In the genomic region with DNA sequence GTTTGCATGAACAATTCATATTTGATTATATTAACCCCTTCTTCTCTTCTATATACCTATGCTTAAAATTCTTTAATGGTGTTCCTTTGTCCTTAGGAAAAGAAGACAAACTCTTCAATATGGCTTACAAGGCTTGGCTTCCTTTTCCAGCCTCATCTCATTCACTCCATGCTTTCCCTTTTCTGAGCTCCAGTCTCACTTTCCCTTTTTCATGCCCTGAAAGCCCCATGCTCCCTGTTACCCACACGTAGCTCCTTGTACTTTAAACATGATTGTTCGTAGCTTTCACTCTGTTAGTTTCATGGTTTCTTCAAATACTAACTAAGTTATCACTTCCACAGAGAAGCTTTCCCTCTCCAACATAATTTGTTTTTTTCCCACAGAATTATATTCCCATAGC, we compare ENCODE assay signal across 21 cellular contexts.
DNase-seq lines count a peak whose midpoint lies in the region; ATAC-seq and TF ChIP-seq lines count a peak whose summit lies in the region.
"Had no signal": no experiment of that assay in that cellular context is flagged by ENCODE, and none has a peak within 500 bp of the region (broad histone marks: within the 10 kb centered on the region; RNA-seq: fewer than 3 reads in every experiment).

No MANE protein-coding gene starts in this region.

- POLR2A ChIA-PET in activated naive CD8-positive, alpha-beta T cell treated with anti-CD3 and anti-CD28 coated beads, Interleukin-2, amount 10 ng/mL, durations not matched to agents 7 days and 5 days (lab: Charles Lee), result interaction anchor here (1.0 to 6.5 kb wide), 9 partner anchors 11 to 319 kb away, joined by 3 to 64 read pairs (median 5); partner anchors contain the start of gene ITGA4

- no peak for ATAC-seq in activated T-cell treated with anti-CD3 and anti-CD28 coated beads, Interleukin-2, amount 50 U/mL, for 72 hours (replicated peaks in 1 of 2)
- ATAC-seq in activated naive CD8-positive, alpha-beta T cell treated with anti-CD3 and anti-CD28 coated beads, Interleukin-2, amount 10 ng/mL, durations not matched to agents 7 days and 5 days (ENCODE audit: low read depth), result no peak
- ATAC-seq in HG03442 (IDR thresholded peaks at IDR 0.05; ENCODE audit: unreplicated experiment), result no peak
- ATAC-seq: stimulated activated memory B cell treated with anti-CD40 and anti-IgM and Interleukin-4, amounts not matched to agents 10 μg/mL and 1 μg/mL and 100 μg/mL, for 72 hours had no signal

- WGBS in spleen, 5 donors, result 77 to 85% (median 80%) methylated on average over 2 of the region's 2 CpGs

- no peak for TF ChIP-seq CTCF in spleen (IDR thresholded peaks at IDR 0.05 in 8 of 11, conservative IDR thresholded peaks at IDR 0.05 in 3 of 11)
- no peak for TF ChIP-seq CTCF in MM.1S (IDR thresholded peaks at IDR 0.05; ENCODE audit: low read length)

- H3F3A ChIP-seq in MM.1S (ENCODE audit: insufficient read depth, low read length), result no peaks in the 10 kb centered on the region

- no peaks in the 10 kb centered on the region for H3K9me2 ChIP-seq in MM.1S (replicated peaks; ENCODE audit: insufficient read depth, low read length)

- no peaks in the 10 kb centered on the region for H3K79me2 ChIP-seq in MM.1S (ENCODE audit: low read length)

- no peaks in the 10 kb centered on the region for H3K27me3 ChIP-seq in spleen (replicated peaks in 1 of 7)
- no peaks in the 10 kb centered on the region for H3K27me3 ChIP-seq in MM.1S (replicated peaks; ENCODE audit: insufficient read depth, low read length)
- H3K27me3 ChIP-seq: neutrophil had no signal

- no peak overlapping the region for H2AFZ ChIP-seq in MM.1S (ENCODE audit: low read length)

- no peaks in the 10 kb centered on the region for H3K36me3 ChIP-seq in spleen
- H3K36me3 ChIP-seq in MM.1S (replicated peaks; ENCODE audit: insufficient read depth, low read length), result no peaks in the 10 kb centered on the region
- H3K36me3 ChIP-seq: neutrophil, prostate gland, thoracic aorta had no signal

- H3K9ac ChIP-seq in MM.1S (ENCODE audit: low read length), result no peak overlapping the region
- H3K9ac ChIP-seq: KMS-11 had no signal

- H3K27ac Mint-ChIP-seq in activated T-cell treated with anti-CD3 and anti-CD28 coated beads, Interleukin-2, amount 50 U/mL, for 72 hours, result peak overlapping the region; percentile 27
- peak overlapping the region; percentile 92 for H3K27ac Mint-ChIP-seq in activated naive CD8-positive, alpha-beta T cell treated with anti-CD3 and anti-CD28 coated beads, Interleukin-2, amount 10 ng/mL, durations not matched to agents 7 days and 5 days
- H3K27ac Mint-ChIP-seq: dendritic cell treated with granulocyte-macrophage colony-stimulating factor and Interleukin-4, amounts not matched to agents 40 ng/mL and 50 ng/mL, for 4 days; stimulated activated memory B cell treated with anti-CD40 and anti-IgM and Interleukin-4, amounts not matched to agents 10 μg/mL and 1 μg/mL and 100 μg/mL, for 72 hours had no signal

- no peak overlapping the region for H3K4me2 ChIP-seq in MM.1S (ENCODE audit: low read depth, low read length)
- H3K4me2 ChIP-seq: KMS-11 had no signal

- H3K36me3 Mint-ChIP-seq in activated T-cell treated with anti-CD3 and anti-CD28 coated beads, Interleukin-2, amount 50 U/mL, for 72 hours (ENCODE audit: insufficient read depth in 2 of 2), result peaks cover 5 to 8% of the 10 kb centered on the region in 2 donors
- H3K36me3 Mint-ChIP-seq in activated naive CD8-positive, alpha-beta T cell treated with anti-CD3 and anti-CD28 coated beads, Interleukin-2, amount 10 ng/mL, durations not matched to agents 7 days and 5 days, result peaks cover 20% of the 10 kb centered on the region
- H3K36me3 Mint-ChIP-seq: stimulated activated memory B cell treated with anti-CD40 and anti-IgM and Interleukin-4, amounts not matched to agents 10 μg/mL and 1 μg/mL and 100 μg/mL, for 72 hours had no signal

- intact Hi-C loops in spleen (cut with DNase I; ENCODE audit: low total_unique reads), result no loop called here

- H3K4me3 ChIP-seq in spleen (no peak overlapping the region), MM.1S (ENCODE audit: low read length) (no peak overlapping the region)
- H3K4me3 ChIP-seq: prostate gland, thoracic aorta had no signal

- H3K4me3 Mint-ChIP-seq in activated T-cell treated with anti-CD3 and anti-CD28 coated beads, Interleukin-2, amount 50 U/mL, for 72 hours, result peak overlapping the region; percentile 78
- peak overlapping the region; percentile 78 for H3K4me3 Mint-ChIP-seq in activated naive CD8-positive, alpha-beta T cell treated with anti-CD3 and anti-CD28 coated beads, Interleukin-2, amount 10 ng/mL, durations not matched to agents 7 days and 5 days
- H3K4me3 Mint-ChIP-seq: dendritic cell treated with granulocyte-macrophage colony-stimulating factor and Interleukin-4, amounts not matched to agents 40 ng/mL and 50 ng/mL, for 4 days; stimulated activated memory B cell treated with anti-CD40 and anti-IgM and Interleukin-4, amounts not matched to agents 10 μg/mL and 1 μg/mL and 100 μg/mL, for 72 hours had no signal

- H3K9me3 Mint-ChIP-seq in activated T-cell treated with anti-CD3 and anti-CD28 coated beads, Interleukin-2, amount 50 U/mL, for 72 hours, result peaks cover 2 to 4% of the 10 kb centered on the region in 2 donors
- H3K9me3 Mint-ChIP-seq in activated naive CD8-positive, alpha-beta T cell treated with anti-CD3 and anti-CD28 coated beads, Interleukin-2, amount 10 ng/mL, durations not matched to agents 7 days and 5 days, result peaks cover 7% of the 10 kb centered on the region

- H4K20me1 ChIP-seq in MM.1S (ENCODE audit: insufficient read depth, low read length), result no peaks in the 10 kb centered on the region

- TF ChIP-seq POLR2A in spleen (IDR thresholded peaks at IDR 0.05), result no peak

- DNase-seq in activated T-cell treated with anti-CD3 and anti-CD28 coated beads, Interleukin-2, amount 50 U/mL, for 72 hours, result no peak
- no peak for DNase-seq in activated T-cell treated with anti-CD3 and anti-CD28 coated beads, Interleukin-2, amount 50 U/mL, for 1 hour
- DNase-seq in NCI-H69 (lab: John Stamatoyannopoulos, UW) (peak; percentile 26), spleen (no peak), MM.1S (no peak)
- no peak for DNase-seq in activated naive CD8-positive, alpha-beta T cell treated with anti-CD3 and anti-CD28 coated beads, Interleukin-2, amount 10 ng/mL, durations not matched to agents 7 days and 5 days
- DNase-seq in stimulated activated CD4-positive, alpha-beta T cell treated with anti-CD3 and anti-CD28 coated beads, Interleukin-2, amount 100 ng/mL, for 48 hours, result no peak
- DNase-seq: anterior cingulate cortex; GF-D8; NCI-H1930; NCI-H345; OCI-M1; SHP77; stimulated activated CD4-positive, alpha-beta T cell treated with anti-CD3 and anti-CD28 coated beads, Interleukin-1b, Interleukin-23, amount 100 ng/mL, for 48 hours had no signal

- peak overlapping the region in 7 of 8 donors; percentile 1 to 65 (median 45) for H3K27ac ChIP-seq in spleen
- H3K27ac ChIP-seq in MM.1S (ENCODE audit: low read length), result no peak overlapping the region
- H3K27ac ChIP-seq: KMS-11, neutrophil, prostate gland, thoracic aorta had no signal

- H3K4me1 Mint-ChIP-seq in activated T-cell treated with anti-CD3 and anti-CD28 coated beads, Interleukin-2, amount 50 U/mL, for 72 hours (ENCODE audit: low read depth), result peaks cover 73% of the 10 kb centered on the region
- H3K4me1 Mint-ChIP-seq in activated naive CD8-positive, alpha-beta T cell treated with anti-CD3 and anti-CD28 coated beads, Interleukin-2, amount 10 ng/mL, durations not matched to agents 7 days and 5 days, result peaks cover 68% of the 10 kb centered on the region

- H3K9me3 ChIP-seq in spleen, result peaks cover 0 to 8% (median 0%) of the 10 kb centered on the region in 8 donors
- H3K9me3 ChIP-seq in MM.1S (replicated peaks; ENCODE audit: insufficient read depth, low read length), result no peaks in the 10 kb centered on the region
- H3K9me3 ChIP-seq: neutrophil, prostate gland, thoracic aorta had no signal

- H3K27me3 Mint-ChIP-seq in activated T-cell treated with anti-CD3 and anti-CD28 coated beads, Interleukin-2, amount 50 U/mL, for 72 hours (ENCODE audit: low read depth), result no peaks in the 10 kb centered on the region
- no peaks in the 10 kb centered on the region for H3K27me3 Mint-ChIP-seq in activated naive CD8-positive, alpha-beta T cell treated with anti-CD3 and anti-CD28 coated beads, Interleukin-2, amount 10 ng/mL, durations not matched to agents 7 days and 5 days
- H3K27me3 Mint-ChIP-seq: dendritic cell treated with granulocyte-macrophage colony-stimulating factor and Interleukin-4, amounts not matched to agents 40 ng/mL and 50 ng/mL, for 4 days; stimulated activated memory B cell treated with anti-CD40 and anti-IgM and Interleukin-4, amounts not matched to agents 10 μg/mL and 1 μg/mL and 100 μg/mL, for 72 hours had no signal

- peaks cover 0 to 44% (median 8%) of the 10 kb centered on the region in 6 donors for H3K4me1 ChIP-seq in spleen
- H3K4me1 ChIP-seq in MM.1S (ENCODE audit: low read length), result peaks cover 7% of the 10 kb centered on the region
- H3K4me1 ChIP-seq: prostate gland had no signal
